27 cellular contexts compared by ENCODE assay signal in genomic region chr12:13843841-13844240, GRCh38.
"Had no signal": no experiment of that assay in that cellular context is flagged by ENCODE, and none has a peak within 500 bp of the region (broad histone marks: within the 10 kb centered on the region; RNA-seq: fewer than 3 reads in every experiment).

No MANE protein-coding gene starts in this region.

- H3K9me3 ChIP-seq: left ventricle myocardium inferior, mucosa of descending colon, pancreas, prostate gland, stomach, testis, thyroid gland, transverse colon, upper lobe of left lung, vagina had no signal

- H3K36me3 ChIP-seq: left ventricle myocardium inferior, pancreas, prostate gland, stomach, thyroid gland, transverse colon, upper lobe of left lung, vagina had no signal

- H3K27ac Mint-ChIP-seq: naive thymus-derived CD4-positive, alpha-beta T cell; natural killer cell treated with Interleukin-12 subunit alpha and Interleukin-12 subunit beta and Interleukin-15 and Interleukin-18, amount 100 ng/mL, for 72 hours; stimulated activated naive B cell treated with anti-CD40 and anti-IgM and Interleukin-4, amounts not matched to agents 10 μg/mL and 1 μg/mL and 100 μg/mL, for 72 hours had no signal

- H3K4me3 ChIP-seq: left ventricle myocardium inferior, lung, mucosa of descending colon, pancreas, prostate gland, skin epidermis, stomach, testis, thyroid gland, transverse colon, upper lobe of left lung, vagina had no signal

- H3K27me3 ChIP-seq: stomach, testis, thyroid gland, transverse colon, upper lobe of left lung, vagina had no signal

- H3K27ac ChIP-seq: left ventricle myocardium inferior, pancreas, prostate gland, skin epidermis, stomach, testis, thyroid gland, transverse colon, upper lobe of left lung, vagina had no signal

- ATAC-seq: mucosa of descending colon; naive thymus-derived CD4-positive, alpha-beta T cell; natural killer cell treated with Interleukin-12 subunit alpha and Interleukin-12 subunit beta and Interleukin-15 and Interleukin-18, amount 100 ng/mL, for 72 hours; pancreas; right cardiac atrium; sciatic nerve; stimulated activated naive B cell treated with anti-CD40 and anti-IgM and Interleukin-4, amounts not matched to agents 10 μg/mL and 1 μg/mL and 100 μg/mL, for 72 hours; stimulated activated naive CD8-positive, alpha-beta T cell treated with anti-CD3 and anti-CD28 coated beads, Interleukin-15, Interleukin-2, amounts not matched to agents 100 U/mL and 50 U/mL, for 24 hours had no signal

- H3K4me1 Mint-ChIP-seq: naive thymus-derived CD4-positive, alpha-beta T cell; stimulated activated naive B cell treated with anti-CD40 and anti-IgM and Interleukin-4, amounts not matched to agents 10 μg/mL and 1 μg/mL and 100 μg/mL, for 72 hours had no signal

- H3K4me1 ChIP-seq: left ventricle myocardium inferior, pancreas, prostate gland, stomach, testis, thyroid gland, transverse colon, upper lobe of left lung, vagina had no signal

- H3K36me3 Mint-ChIP-seq: naive thymus-derived CD4-positive, alpha-beta T cell; natural killer cell treated with Interleukin-12 subunit alpha and Interleukin-12 subunit beta and Interleukin-15 and Interleukin-18, amount 100 ng/mL, for 72 hours; stimulated activated naive B cell treated with anti-CD40 and anti-IgM and Interleukin-4, amounts not matched to agents 10 μg/mL and 1 μg/mL and 100 μg/mL, for 72 hours had no signal

- H3K9me3 Mint-ChIP-seq: natural killer cell treated with Interleukin-12 subunit alpha and Interleukin-12 subunit beta and Interleukin-15 and Interleukin-18, amount 100 ng/mL, for 72 hours; stimulated activated naive B cell treated with anti-CD40 and anti-IgM and Interleukin-4, amounts not matched to agents 10 μg/mL and 1 μg/mL and 100 μg/mL, for 72 hours had no signal

- DNase-seq: islet precursor cell; left ventricle myocardium inferior; midbrain; mucosa of descending colon; naive thymus-derived CD4-positive, alpha-beta T cell; nucleus accumbens; pancreas; posterior cingulate gyrus; retina; right cardiac atrium; stimulated activated CD4-positive, alpha-beta T cell treated with anti-CD3 and anti-CD28 coated beads, Interleukin-12 subunit alpha, Interleukin-12 subunit beta, amount 100 ng/mL, for 4 hours; stimulated activated CD4-positive, alpha-beta T cell treated with anti-CD3 and anti-CD28 coated beads, Interleukin-15, amount 100 ng/mL, for 24 hours; stimulated activated CD4-positive, alpha-beta T cell treated with anti-CD3 and anti-CD28 coated beads, Interleukin-2, amount 100 ng/mL, for 24 hours; stimulated activated CD4-positive, alpha-beta T cell treated with anti-CD3 and anti-CD28 coated beads, Interleukin-4, amount 100 ng/mL, for 1 hour; stimulated activated naive B cell treated with anti-CD40 and anti-IgM and Interleukin-4, amounts not matched to agents 10 μg/mL and 1 μg/mL and 100 μg/mL, for 72 hours; stimulated activated naive CD8-positive, alpha-beta T cell treated with anti-CD3 and anti-CD28 coated beads, Interleukin-15, Interleukin-2, amounts not matched to agents 100 U/mL and 50 U/mL, for 24 hours; stomach; testis; thyroid gland; transverse colon; upper lobe of left lung had no signal

- H3K4me3 Mint-ChIP-seq: naive thymus-derived CD4-positive, alpha-beta T cell; natural killer cell treated with Interleukin-12 subunit alpha and Interleukin-12 subunit beta and Interleukin-15 and Interleukin-18, amount 100 ng/mL, for 72 hours; stimulated activated naive B cell treated with anti-CD40 and anti-IgM and Interleukin-4, amounts not matched to agents 10 μg/mL and 1 μg/mL and 100 μg/mL, for 72 hours had no signal
